22 cellular contexts compared by ENCODE assay signal in the genomic region with DNA sequence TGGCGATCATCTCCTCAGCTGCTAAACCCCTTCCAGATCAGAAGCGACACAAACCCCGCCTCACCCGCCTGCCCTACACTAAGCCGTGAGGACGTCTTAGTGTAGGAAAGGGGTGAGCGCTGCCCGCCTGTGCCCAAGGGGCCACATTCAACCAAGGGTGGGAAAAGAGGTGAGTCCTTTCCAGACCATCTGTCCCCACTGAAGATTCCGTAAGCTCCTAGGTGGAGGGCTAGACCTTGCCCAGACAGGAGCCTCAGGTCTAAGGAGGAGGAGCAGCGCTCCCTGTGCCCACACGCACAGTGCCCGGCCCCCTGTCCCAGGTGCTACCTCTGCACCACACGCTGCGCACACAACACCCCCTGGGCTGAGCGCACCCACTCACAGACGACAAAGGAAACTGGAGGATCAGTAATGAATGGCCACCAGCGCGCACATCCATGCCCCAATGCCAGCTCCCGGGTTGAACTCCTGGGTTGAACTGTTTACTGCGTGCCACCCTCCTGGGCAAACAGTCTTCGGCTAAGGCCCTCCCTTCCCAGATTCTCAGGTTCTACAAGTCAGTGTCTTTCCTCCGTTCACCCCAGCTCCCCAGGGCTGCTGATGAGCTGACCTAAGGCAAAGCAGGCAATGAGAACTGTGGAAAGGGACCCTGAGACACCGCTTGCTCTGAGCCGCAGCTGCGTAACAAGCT.
DNase-seq lines count a peak whose midpoint lies in the region; ATAC-seq and TF ChIP-seq lines count a peak whose summit lies in the region.
"Had no signal": no experiment of that assay in that cellular context is flagged by ENCODE, and none has a peak within 500 bp of the region (broad histone marks: within the 10 kb centered on the region; RNA-seq: fewer than 3 reads in every experiment).

No MANE protein-coding gene starts in this region.

- peaks cover 0 to 29% (median 0%) of the 10 kb centered on the region in 6 donors for H3K36me3 ChIP-seq in spleen
- H3K36me3 ChIP-seq: ascending aorta had no signal

- H3K4me1 Mint-ChIP-seq in activated naive CD8-positive, alpha-beta T cell treated with anti-CD3 and anti-CD28 coated beads, Interleukin-2, amount 10 ng/mL, durations not matched to agents 7 days and 5 days = peaks cover 10% of the 10 kb centered on the region
- H3K4me1 Mint-ChIP-seq in activated naive CD8-positive, alpha-beta T cell treated with anti-CD3 and anti-CD28 coated beads for 36 hours = peaks cover 11% of the 10 kb centered on the region

- no peak overlapping the region for H3K4me3 Mint-ChIP-seq in activated naive CD8-positive, alpha-beta T cell treated with anti-CD3 and anti-CD28 coated beads, Interleukin-2, amount 10 ng/mL, durations not matched to agents 7 days and 5 days
- H3K4me3 Mint-ChIP-seq in activated naive CD8-positive, alpha-beta T cell treated with anti-CD3 and anti-CD28 coated beads for 36 hours = no peak overlapping the region
- H3K4me3 Mint-ChIP-seq: activated CD4-positive, alpha-beta T cell treated with anti-CD3 and anti-CD28 coated beads, Interleukin-2, amount 10 ng/mL, durations not matched to agents 7 days and 5 days; CD4-positive, alpha-beta T cell; mesothelial cell of epicardium had no signal

- peaks cover 0 to 30% (median 18%) of the 10 kb centered on the region in 6 donors for H3K4me1 ChIP-seq in spleen
- H3K4me1 ChIP-seq: ascending aorta had no signal

- ATAC-seq in activated naive CD8-positive, alpha-beta T cell treated with anti-CD3 and anti-CD28 coated beads, Interleukin-2, amount 10 ng/mL, durations not matched to agents 7 days and 5 days (ENCODE audit: low read depth) = no peak
- ATAC-seq in left colon (peak; percentile 87), HG02623 (IDR thresholded peaks at IDR 0.05; ENCODE audit: unreplicated experiment) (no peak)
- ATAC-seq: foreskin keratinocyte had no signal

- no peaks in the 10 kb centered on the region for H3K27me3 Mint-ChIP-seq in activated naive CD8-positive, alpha-beta T cell treated with anti-CD3 and anti-CD28 coated beads, Interleukin-2, amount 10 ng/mL, durations not matched to agents 7 days and 5 days
- H3K27me3 Mint-ChIP-seq in activated naive CD8-positive, alpha-beta T cell treated with anti-CD3 and anti-CD28 coated beads for 36 hours = no peaks in the 10 kb centered on the region
- H3K27me3 Mint-ChIP-seq: activated CD4-positive, alpha-beta T cell treated with anti-CD3 and anti-CD28 coated beads, Interleukin-2, amount 10 ng/mL, durations not matched to agents 7 days and 5 days; CD4-positive, alpha-beta T cell had no signal

- H3K9me3 ChIP-seq in spleen = no peaks in the 10 kb centered on the region
- H3K9me3 ChIP-seq: ascending aorta had no signal

- WGBS in spleen, 5 donors = 89 to 96% (median 94%) methylated on average over 24 to 25 of the region's 25 CpGs

- POLR2A ChIA-PET in activated naive CD8-positive, alpha-beta T cell treated with anti-CD3 and anti-CD28 coated beads, Interleukin-2, amount 10 ng/mL, durations not matched to agents 7 days and 5 days (lab: Charles Lee) = no interaction called here

- H3K27ac Mint-ChIP-seq in activated naive CD8-positive, alpha-beta T cell treated with anti-CD3 and anti-CD28 coated beads, Interleukin-2, amount 10 ng/mL, durations not matched to agents 7 days and 5 days = no peak overlapping the region
- no peak overlapping the region for H3K27ac Mint-ChIP-seq in activated naive CD8-positive, alpha-beta T cell treated with anti-CD3 and anti-CD28 coated beads for 36 hours
- H3K27ac Mint-ChIP-seq: activated CD4-positive, alpha-beta T cell treated with anti-CD3 and anti-CD28 coated beads, Interleukin-2, amount 10 ng/mL, durations not matched to agents 7 days and 5 days; CD4-positive, alpha-beta T cell; mesothelial cell of epicardium had no signal

- DNase-seq in activated naive CD8-positive, alpha-beta T cell treated with anti-CD3 and anti-CD28 coated beads, Interleukin-2, amount 10 ng/mL, durations not matched to agents 7 days and 5 days = peak; percentile 21
- DNase-seq in activated naive CD8-positive, alpha-beta T cell treated with anti-CD3 and anti-CD28 coated beads for 36 hours = no peak
- DNase-seq in left colon (peak; percentile 21 to 24), spleen (peak; percentile 64), MV-4-11 (lab: John Stamatoyannopoulos, UW) (no peak), iPS-NIHi7 (ENCODE audit: extremely low spot score) (no peak)
- DNase-seq: activated CD4-positive, alpha-beta T cell treated with anti-CD3 and anti-CD28 coated beads, Interleukin-2, amount 10 ng/mL, durations not matched to agents 7 days and 5 days; CD4-positive, alpha-beta T cell; erythroblast; foreskin keratinocyte; GDM1; GM23248; IMR-90; kidney glomerular epithelial cell; NCI-H1436; NCI-H526; SHP77 treated with DMSO at 0.1 percent for 48 hours; stimulated activated CD4-positive, alpha-beta T cell treated with anti-CD3 and anti-CD28 coated beads, Interleukin-15, amount 100 ng/mL, for 24 hours had no signal

- intact Hi-C loops in left colon (cut with DNase I, micrococcal nuclease) = no loop called here
- intact Hi-C loops in spleen (cut with DNase I; ENCODE audit: low total_unique reads) = no loop called here

- H3K27me3 ChIP-seq in spleen (replicated peaks in 1 of 7) = no peaks in the 10 kb centered on the region
- H3K27me3 ChIP-seq: ascending aorta, foreskin keratinocyte had no signal

- H3K27ac ChIP-seq in VCaP (peak overlapping the region; percentile 33; the same call in 1 of the 2 replicates), spleen (no peak overlapping the region)
- H3K27ac ChIP-seq: ascending aorta, foreskin keratinocyte, GM23248 had no signal

- no peak for TF ChIP-seq CTCF in VCaP (conservative IDR thresholded peaks at IDR 0.05)
- TF ChIP-seq CTCF in spleen (IDR thresholded peaks at IDR 0.05 in 8 of 11, conservative IDR thresholded peaks at IDR 0.05 in 3 of 11) = no peak

- H3K4me3 ChIP-seq in spleen = no peak overlapping the region
- H3K4me3 ChIP-seq: ascending aorta, GM23248 had no signal

- H3K36me3 Mint-ChIP-seq in activated naive CD8-positive, alpha-beta T cell treated with anti-CD3 and anti-CD28 coated beads, Interleukin-2, amount 10 ng/mL, durations not matched to agents 7 days and 5 days = peaks cover 6% of the 10 kb centered on the region
- peaks cover 12% of the 10 kb centered on the region for H3K36me3 Mint-ChIP-seq in activated naive CD8-positive, alpha-beta T cell treated with anti-CD3 and anti-CD28 coated beads for 36 hours

- peaks cover 2% of the 10 kb centered on the region for H3K9me3 Mint-ChIP-seq in activated naive CD8-positive, alpha-beta T cell treated with anti-CD3 and anti-CD28 coated beads, Interleukin-2, amount 10 ng/mL, durations not matched to agents 7 days and 5 days
- no peaks in the 10 kb centered on the region for H3K9me3 Mint-ChIP-seq in activated naive CD8-positive, alpha-beta T cell treated with anti-CD3 and anti-CD28 coated beads for 36 hours
- H3K9me3 Mint-ChIP-seq: CD4-positive, alpha-beta T cell had no signal

- TF ChIP-seq POLR2A in spleen (IDR thresholded peaks at IDR 0.05) = no peak

Comparison
In these comparisons a context has a peak if more than half of its experiments do, and no peak if none do; other contexts are left out.
1. DNase-seq: peak in activated naive CD8-positive, alpha-beta T cell treated with anti-CD3 and anti-CD28 coated beads, Interleukin-2, amount 10 ng/mL, durations not matched to agents 7 days and 5 days (single experiment), left colon (2 of 2) and spleen (single experiment); none in activated naive CD8-positive, alpha-beta T cell treated with anti-CD3 and anti-CD28 coated beads for 36 hours (single experiment), MV-4-11 (single experiment) and iPS-NIHi7 (single experiment).